In the genomic region with DNA sequence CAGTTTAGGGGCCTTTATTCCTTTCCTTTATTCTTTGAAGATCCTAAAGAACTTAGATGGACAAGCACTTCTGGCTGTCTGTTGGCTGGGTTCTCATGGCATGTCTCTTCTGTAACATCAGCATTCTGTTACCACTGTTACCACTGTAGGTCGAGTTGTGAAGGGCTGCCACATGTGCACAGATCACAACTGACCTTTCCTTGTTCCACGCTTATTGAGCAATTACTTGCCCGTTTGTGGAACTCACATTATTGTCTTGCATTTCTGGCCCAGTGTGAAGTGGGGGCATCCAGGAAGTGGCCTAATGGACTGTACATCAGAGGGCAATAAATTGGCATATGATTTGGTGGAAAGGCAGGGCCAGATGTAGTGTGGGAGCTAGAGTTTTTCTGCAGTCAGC, we compare ENCODE assay signal across 12 cellular contexts. TPM values are rescaled to one million over a fixed set of nuclear protein-coding genes. Genes with fewer than 3 reads are reported as not detected.
DNase-seq lines count a peak whose midpoint lies in the region; ATAC-seq and TF ChIP-seq lines count a peak whose summit lies in the region.
"Had no signal": no experiment of that assay in that cellular context is flagged by ENCODE, and none has a peak within 500 bp of the region (broad histone marks: within the 10 kb centered on the region; RNA-seq: fewer than 3 reads in every experiment).

No MANE protein-coding gene starts in this region.

- TF ChIP-seq CTCF in psoas muscle (IDR thresholded peaks at IDR 0.05) = no peak
- no peak for TF ChIP-seq CTCF in mesothelial cell of epicardium (IDR thresholded peaks at IDR 0.05; ENCODE audit: unreplicated experiment)
- TF ChIP-seq CTCF in suprapubic skin (IDR thresholded peaks at IDR 0.05) = no peak

- H3K27ac Mint-ChIP-seq in activated CD4-positive, alpha-beta memory T cell treated with anti-CD3 and anti-CD28 coated beads for 36 hours = peak overlapping the region; percentile 97
- H3K27ac Mint-ChIP-seq in activated CD4-positive, alpha-beta memory T cell treated with anti-CD3 and anti-CD28 coated beads, Interleukin-2, amount 10 ng/mL, durations not matched to agents 7 days and 5 days = no peak overlapping the region
- H3K27ac Mint-ChIP-seq in mesothelial cell of epicardium = no peak overlapping the region
- H3K27ac Mint-ChIP-seq: type B pancreatic cell, WTC11 had no signal

- no peaks in the 10 kb centered on the region for H3K36me3 ChIP-seq in psoas muscle (ENCODE audit: insufficient read depth in 1 of 2, low read depth in 1 of 2)
- peaks cover 3% of the 10 kb centered on the region for H3K36me3 ChIP-seq in suprapubic skin

- TF ChIP-seq POLR2A in suprapubic skin (IDR thresholded peaks at IDR 0.05) = no peak

- peak overlapping the region; percentile 73 for H3K27ac ChIP-seq in psoas muscle
- no peak overlapping the region for H3K27ac ChIP-seq in suprapubic skin

- no peak overlapping the region for H3K4me3 Mint-ChIP-seq in activated CD4-positive, alpha-beta memory T cell treated with anti-CD3 and anti-CD28 coated beads for 36 hours
- no peak overlapping the region for H3K4me3 Mint-ChIP-seq in activated CD4-positive, alpha-beta memory T cell treated with anti-CD3 and anti-CD28 coated beads, Interleukin-2, amount 10 ng/mL, durations not matched to agents 7 days and 5 days
- H3K4me3 Mint-ChIP-seq in mesothelial cell of epicardium = no peak overlapping the region
- H3K4me3 Mint-ChIP-seq: type B pancreatic cell, WTC11 had no signal

- POLR2A ChIA-PET in activated CD4-positive, alpha-beta memory T cell treated with anti-CD3 and anti-CD28 coated beads for 36 hours (lab: Charles Lee) = interaction anchor here (0.9 to 4.0 kb wide), 5 partner anchors 17 to 72 kb away, joined by 3 to 63 read pairs (median 8); partner anchors contain the start of gene GBF1
- POLR2A ChIA-PET in activated CD4-positive, alpha-beta memory T cell treated with anti-CD3 and anti-CD28 coated beads, Interleukin-2, amount 10 ng/mL, durations not matched to agents 7 days and 5 days (lab: Charles Lee) = interaction anchor here (0.8 to 2.7 kb wide), 2 partner anchors 10 to 15 kb away, joined by 3 to 8 read pairs; no protein-coding TSS in a partner anchor

- TF ChIP-seq EP300 in suprapubic skin (IDR thresholded peaks at IDR 0.05) = no peak

- DNase-seq in activated CD4-positive, alpha-beta memory T cell treated with anti-CD3 and anti-CD28 coated beads for 36 hours = no peak
- no peak for DNase-seq in activated CD4-positive, alpha-beta memory T cell treated with anti-CD3 and anti-CD28 coated beads, Interleukin-2, amount 10 ng/mL, durations not matched to agents 7 days and 5 days
- peak; percentile 32 for DNase-seq in MV-4-11 (lab: John Stamatoyannopoulos, UW)
- peak; percentile 50 for DNase-seq in foreskin melanocyte
- DNase-seq in psoas muscle = no peak
- no peak for DNase-seq in mesothelial cell of epicardium (ENCODE audit: low spot score in 2 of 2, unreplicated experiment in 2 of 2)
- DNase-seq in suprapubic skin (ENCODE audit: low spot score in 2 of 2) = no peak
- DNase-seq in HuH-7 (ENCODE audit: low spot score) = no peak
- DNase-seq: effector memory CD4-positive, alpha-beta T cell; NCI-H2171 had no signal

- intact Hi-C loops in activated CD4-positive, alpha-beta memory T cell treated with anti-CD3 and anti-CD28 coated beads for 36 hours (cut with micrococcal nuclease) = loop anchor here (2.0 kb wide), 1 partner anchor 32 kb away; no protein-coding TSS in a partner anchor
- intact Hi-C loops in psoas muscle (cut with DNase I) = no loop called here

- CTCF ChIA-PET in activated CD4-positive, alpha-beta memory T cell treated with anti-CD3 and anti-CD28 coated beads for 36 hours (lab: Charles Lee) = interaction anchor here (1.0 to 4.5 kb wide), 8 partner anchors 12 to 82 kb away, joined by 3 to 42 read pairs (median 4); partner anchors contain the start of gene GBF1
- CTCF ChIA-PET in activated CD4-positive, alpha-beta memory T cell treated with anti-CD3 and anti-CD28 coated beads, Interleukin-2, amount 10 ng/mL, durations not matched to agents 7 days and 5 days (lab: Charles Lee) = interaction anchor here (1.3 to 3.5 kb wide), 2 partner anchors 15 to 38 kb away, joined by 4 to 20 read pairs; no protein-coding TSS in a partner anchor

- H3K27me3 Mint-ChIP-seq in activated CD4-positive, alpha-beta memory T cell treated with anti-CD3 and anti-CD28 coated beads for 36 hours = no peaks in the 10 kb centered on the region
- no peaks in the 10 kb centered on the region for H3K27me3 Mint-ChIP-seq in activated CD4-positive, alpha-beta memory T cell treated with anti-CD3 and anti-CD28 coated beads, Interleukin-2, amount 10 ng/mL, durations not matched to agents 7 days and 5 days
- no peaks in the 10 kb centered on the region for H3K27me3 Mint-ChIP-seq in mesothelial cell of epicardium (ENCODE audit: low read depth)
- H3K27me3 Mint-ChIP-seq: type B pancreatic cell had no signal

- no peak overlapping the region for H3K4me3 ChIP-seq in psoas muscle
- H3K4me3 ChIP-seq in suprapubic skin = no peak overlapping the region

- WGBS in psoas muscle, 3 donors = 15 to 17% (median 17%) methylated on average over 3 of the region's 3 CpGs
- WGBS in suprapubic skin = 42% methylated on average over 3 of the region's 3 CpGs

- H3K9me3 ChIP-seq in psoas muscle (no peaks in the 10 kb centered on the region), suprapubic skin (no peaks in the 10 kb centered on the region)

- H3K27me3 ChIP-seq in psoas muscle (ENCODE audit: insufficient read depth in 3 of 3, low read length in 2 of 3) = no peaks in the 10 kb centered on the region
- H3K27me3 ChIP-seq in suprapubic skin = no peaks in the 10 kb centered on the region

- H3K9me3 Mint-ChIP-seq in activated CD4-positive, alpha-beta memory T cell treated with anti-CD3 and anti-CD28 coated beads for 36 hours = no peaks in the 10 kb centered on the region
- no peaks in the 10 kb centered on the region for H3K9me3 Mint-ChIP-seq in activated CD4-positive, alpha-beta memory T cell treated with anti-CD3 and anti-CD28 coated beads, Interleukin-2, amount 10 ng/mL, durations not matched to agents 7 days and 5 days
- H3K9me3 Mint-ChIP-seq in mesothelial cell of epicardium = no peaks in the 10 kb centered on the region
- H3K9me3 Mint-ChIP-seq: type B pancreatic cell, WTC11 had no signal

- H3K4me1 ChIP-seq in psoas muscle (peaks cover 71% of the 10 kb centered on the region), suprapubic skin (peaks cover 20% of the 10 kb centered on the region)

- H3K36me3 Mint-ChIP-seq in activated CD4-positive, alpha-beta memory T cell treated with anti-CD3 and anti-CD28 coated beads for 36 hours = peaks cover 15% of the 10 kb centered on the region
- peaks cover 23% of the 10 kb centered on the region for H3K36me3 Mint-ChIP-seq in activated CD4-positive, alpha-beta memory T cell treated with anti-CD3 and anti-CD28 coated beads, Interleukin-2, amount 10 ng/mL, durations not matched to agents 7 days and 5 days (ENCODE audit: low read depth)
- H3K36me3 Mint-ChIP-seq in mesothelial cell of epicardium = peaks cover 13% of the 10 kb centered on the region
- H3K36me3 Mint-ChIP-seq: WTC11 had no signal

- H3K4me1 Mint-ChIP-seq in activated CD4-positive, alpha-beta memory T cell treated with anti-CD3 and anti-CD28 coated beads for 36 hours (ENCODE audit: low read depth) = peaks cover 74% of the 10 kb centered on the region
- peaks cover 42% of the 10 kb centered on the region for H3K4me1 Mint-ChIP-seq in activated CD4-positive, alpha-beta memory T cell treated with anti-CD3 and anti-CD28 coated beads, Interleukin-2, amount 10 ng/mL, durations not matched to agents 7 days and 5 days
- H3K4me1 Mint-ChIP-seq in mesothelial cell of epicardium = no peaks in the 10 kb centered on the region

- peak; percentile 60 to 89 (median 80) for ATAC-seq in psoas muscle
- ATAC-seq: WTC11 had no signal

RNA-seq across cellular contexts. Expression of gene GBF1, which starts 23.7 kb away (rescaled TPM):
- 10 to 100 TPM; 42.2 to 44.0 TPM for total RNA-seq in activated CD4-positive, alpha-beta memory T cell treated with anti-CD3 and anti-CD28 coated beads for 36 hours
- 10 to 100 TPM; 42.4 to 43.1 TPM for total RNA-seq in activated CD4-positive, alpha-beta memory T cell treated with anti-CD3 and anti-CD28 coated beads, Interleukin-2, amount 10 ng/mL, durations not matched to agents 7 days and 5 days
- total RNA-seq in psoas muscle (10 to 100 TPM; 40.8 to 47.1 (median 44.2) TPM), mesothelial cell of epicardium (49.3 to 51.1 TPM (median 51.1 TPM) in 3 replicates), suprapubic skin (10 to 100 TPM; 31.0 to 56.1 (median 43.9) TPM)
- 10 to 100 TPM; 14.1 to 32.0 (median 15.8) TPM for polyA plus RNA-seq in psoas muscle

RNA-seq across cellular contexts. Expression of gene PITX3, which starts 27.7 kb away (rescaled TPM):
- 1 to 10 TPM; 1.1 to 1.4 TPM for total RNA-seq in activated CD4-positive, alpha-beta memory T cell treated with anti-CD3 and anti-CD28 coated beads for 36 hours
- not detected for total RNA-seq in activated CD4-positive, alpha-beta memory T cell treated with anti-CD3 and anti-CD28 coated beads, Interleukin-2, amount 10 ng/mL, durations not matched to agents 7 days and 5 days
- total RNA-seq in psoas muscle (1 to 10 TPM; 6.9 to 9.7 (median 8.8) TPM), mesothelial cell of epicardium (not detected in 3 replicates), suprapubic skin (not detected)
- polyA plus RNA-seq in psoas muscle = 1 to 10 TPM; 2.0 to 7.6 (median 4.5) TPM

RNA-seq across cellular contexts. Expression of gene ELOVL3, which starts 42.9 kb away (rescaled TPM):
- under 1 TPM; 0.21 to 0.56 TPM for total RNA-seq in activated CD4-positive, alpha-beta memory T cell treated with anti-CD3 and anti-CD28 coated beads for 36 hours
- not detected for total RNA-seq in activated CD4-positive, alpha-beta memory T cell treated with anti-CD3 and anti-CD28 coated beads, Interleukin-2, amount 10 ng/mL, durations not matched to agents 7 days and 5 days
- under 1 TPM in 3 of 4 donors, not detected in 1; 0.25 to 0.54 (median 0.26) TPM for total RNA-seq in psoas muscle
- under 1 TPM; 0.17 to 0.32 (median 0.26) TPM for polyA plus RNA-seq in psoas muscle
- 0.27 to 0.44 TPM (median 0.43 TPM) in 3 replicates for total RNA-seq in mesothelial cell of epicardium
- 10 to 100 TPM; 16.9 to 84.1 (median 56.5) TPM for total RNA-seq in suprapubic skin

Comparison
In these comparisons a context has a peak if more than half of its experiments do, and no peak if none do; other contexts are left out.
1. DNase-seq: peak in MV-4-11 (single experiment) and foreskin melanocyte (single experiment); none in activated CD4-positive, alpha-beta memory T cell treated with anti-CD3 and anti-CD28 coated beads for 36 hours (single experiment), activated CD4-positive, alpha-beta memory T cell treated with anti-CD3 and anti-CD28 coated beads, Interleukin-2, amount 10 ng/mL, durations not matched to agents 7 days and 5 days (single experiment), psoas muscle (0 of 2), mesothelial cell of epicardium (0 of 2), suprapubic skin (0 of 2) and HuH-7 (single experiment).
2. RNA of gene ELOVL3, which starts 42.9 kb away (total RNA-seq): 16.9 to 84.1 TPM in suprapubic skin; 0.21 to 0.56 TPM in activated CD4-positive, alpha-beta memory T cell treated with anti-CD3 and anti-CD28 coated beads for 36 hours, 0.27 to 0.44 TPM in mesothelial cell of epicardium, 0.25 to 0.54 TPM in psoas muscle and not detected in activated CD4-positive, alpha-beta memory T cell treated with anti-CD3 and anti-CD28 coated beads, Interleukin-2, amount 10 ng/mL, durations not matched to agents 7 days and 5 days; every median in the first group is over 10 times any median in the second.